In the genomic region with DNA sequence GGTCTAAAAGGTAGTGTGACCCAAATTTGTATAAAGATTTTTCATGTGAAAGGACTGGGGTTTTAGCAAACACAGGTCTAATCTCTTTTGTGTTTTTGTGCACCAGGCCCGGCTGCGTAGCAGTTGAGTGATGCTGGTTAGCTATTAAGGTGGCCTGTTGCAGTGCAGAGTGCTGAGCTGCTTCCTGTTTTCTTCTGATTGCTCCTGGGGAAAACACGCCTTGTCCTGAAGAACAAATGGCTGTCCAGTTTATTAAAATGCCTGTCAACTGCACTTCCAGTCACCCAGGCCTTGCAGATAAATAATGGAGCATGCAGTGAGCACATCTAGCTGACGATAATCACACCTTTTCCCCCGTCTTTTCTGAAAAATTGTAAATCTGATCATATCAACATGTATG, we compare ENCODE assay signal across 8 cellular contexts. TPM values are rescaled to one million over a fixed set of nuclear protein-coding genes. Genes with fewer than 3 reads are reported as not detected.
A peak's percentile ranks its signal among the peaks of the same experiment; 100 is the strongest.
DNase-seq lines count a peak whose midpoint lies in the region; ATAC-seq lines count a peak whose summit lies in the region.

No MANE protein-coding gene starts in this region.

- no peaks in the 10 kb centered on the region for H3K9me3 Mint-ChIP-seq in natural killer cell treated with Interleukin-12 subunit alpha and Interleukin-12 subunit beta and Interleukin-15 and Interleukin-18, amount 100 ng/mL, for 72 hours

- peak overlapping the region; percentile 92 to 99 for H3K27ac Mint-ChIP-seq in natural killer cell treated with Interleukin-12 subunit alpha and Interleukin-12 subunit beta and Interleukin-15 and Interleukin-18, amount 100 ng/mL, for 72 hours

- ATAC-seq in GM21526 (IDR thresholded peaks at IDR 0.05; ENCODE audit: low FRiP score, unreplicated experiment), result peak; percentile 75
- ATAC-seq in natural killer cell treated with Interleukin-12 subunit alpha and Interleukin-12 subunit beta and Interleukin-15 and Interleukin-18, amount 100 ng/mL, for 72 hours, result peak; percentile 79 to 83

- H3K27me3 ChIP-seq in HUES6 (ENCODE audit: control insufficient read depth, insufficient read depth, low read length), result no peaks in the 10 kb centered on the region
- H3K27me3 ChIP-seq in subcutaneous abdominal adipose tissue (ENCODE audit: control insufficient read depth in 5 of 5, insufficient read depth in 4 of 5, low read length in 5 of 5), result no peaks in the 10 kb centered on the region

- DNase-seq in DMS53 treated with DMSO at 0.1 percent for 48 hours (lab: John Stamatoyannopoulos, UW; ENCODE audit: unreplicated experiment) (peak; percentile 97), OCI-M2 (lab: John Stamatoyannopoulos, UW; ENCODE audit: unreplicated experiment) (peak; percentile 64), fibroblast of gingiva (ENCODE audit: low read depth) (peak; percentile 92)
- DNase-seq in activated T-cell treated with anti-CD3 and anti-CD28 coated beads, Interleukin-2, amount 50 U/mL, for 48 hours, result peak; percentile 62 to 69
- DNase-seq in natural killer cell treated with Interleukin-12 subunit alpha and Interleukin-12 subunit beta and Interleukin-15 and Interleukin-18, amount 100 ng/mL, for 72 hours (ENCODE audit: low spot score), result peak; percentile 76

- H3K36me3 Mint-ChIP-seq in natural killer cell treated with Interleukin-12 subunit alpha and Interleukin-12 subunit beta and Interleukin-15 and Interleukin-18, amount 100 ng/mL, for 72 hours, result peaks cover 5% of the 10 kb centered on the region

- peaks cover 25 to 27% of the 10 kb centered on the region in 2 donors for H3K4me1 Mint-ChIP-seq in natural killer cell treated with Interleukin-12 subunit alpha and Interleukin-12 subunit beta and Interleukin-15 and Interleukin-18, amount 100 ng/mL, for 72 hours (ENCODE audit: low read depth in 2 of 2)

- H3K9me3 ChIP-seq in HUES6 (ENCODE audit: control insufficient read depth, insufficient read depth, low read depth, low read length) (no peaks in the 10 kb centered on the region), subcutaneous abdominal adipose tissue (ENCODE audit: control insufficient read depth in 5 of 5, low read length in 5 of 5) (no peaks in the 10 kb centered on the region)

- no peaks in the 10 kb centered on the region for H3K27me3 Mint-ChIP-seq in natural killer cell treated with Interleukin-12 subunit alpha and Interleukin-12 subunit beta and Interleukin-15 and Interleukin-18, amount 100 ng/mL, for 72 hours

- peak overlapping the region; percentile 97 for H3K4me3 Mint-ChIP-seq in natural killer cell treated with Interleukin-12 subunit alpha and Interleukin-12 subunit beta and Interleukin-15 and Interleukin-18, amount 100 ng/mL, for 72 hours

- H3K27ac ChIP-seq in HUES6 (ENCODE audit: low read depth, low read length), result no peak overlapping the region
- H3K27ac ChIP-seq in subcutaneous abdominal adipose tissue (ENCODE audit: low read depth, low read length), result peak overlapping the region; percentile 71

- H3K4me3 ChIP-seq in HUES6 (ENCODE audit: low read depth, low read length) (peak overlapping the region; percentile 87), subcutaneous abdominal adipose tissue (ENCODE audit: low read depth in 1 of 5, low read length in 5 of 5) (peak overlapping the region; percentile 87 to 100 (median 99))

- 0 out of 2 replicates have a peak, but pooled peaks cover 5% of the 10 kb centered on the region for H3K4me1 ChIP-seq in HUES6 (ENCODE audit: control insufficient read depth, insufficient read depth, low read length)
- peaks cover 2 to 28% (median 25%) of the 10 kb centered on the region in 5 donors for H3K4me1 ChIP-seq in subcutaneous abdominal adipose tissue (ENCODE audit: control insufficient read depth in 5 of 5, insufficient read depth in 5 of 5, low read length in 5 of 5)

- H3K9ac ChIP-seq in HUES6 (ENCODE audit: low read length) (no peak overlapping the region), subcutaneous abdominal adipose tissue (ENCODE audit: low read length in 5 of 5) (peak overlapping the region in 3 of 5 donors; percentile 77 to 97 (median 88))

- H3K36me3 ChIP-seq in HUES6 (ENCODE audit: control insufficient read depth, insufficient read depth, low read length), result no peaks in the 10 kb centered on the region
- H3K36me3 ChIP-seq in subcutaneous abdominal adipose tissue (ENCODE audit: control insufficient read depth in 5 of 5, insufficient read depth in 5 of 5, low read length in 5 of 5), result no peaks in the 10 kb centered on the region

RNA-seq across cellular contexts. Expression of a gene that starts 1.8 kb away (rescaled TPM):
- 10 to 100 TPM; 29.4 to 44.3 TPM for total RNA-seq in natural killer cell treated with Interleukin-12 subunit alpha and Interleukin-12 subunit beta and Interleukin-15 and Interleukin-18, amount 100 ng/mL, for 72 hours

RNA-seq across cellular contexts. Expression of a gene that starts 19.3 kb away (rescaled TPM):
- total RNA-seq in natural killer cell treated with Interleukin-12 subunit alpha and Interleukin-12 subunit beta and Interleukin-15 and Interleukin-18, amount 100 ng/mL, for 72 hours, result not detected

RNA-seq across cellular contexts. Expression of a gene that starts 21.1 kb away (rescaled TPM):
- 1 to 10 TPM; 8.4 to 9.3 TPM for total RNA-seq in natural killer cell treated with Interleukin-12 subunit alpha and Interleukin-12 subunit beta and Interleukin-15 and Interleukin-18, amount 100 ng/mL, for 72 hours

RNA-seq across cellular contexts. Expression of a gene that starts 43.5 kb away (rescaled TPM):
- not detected for total RNA-seq in natural killer cell treated with Interleukin-12 subunit alpha and Interleukin-12 subunit beta and Interleukin-15 and Interleukin-18, amount 100 ng/mL, for 72 hours
